ENCODE assay signal across 1 cellular context in the genomic region with DNA sequence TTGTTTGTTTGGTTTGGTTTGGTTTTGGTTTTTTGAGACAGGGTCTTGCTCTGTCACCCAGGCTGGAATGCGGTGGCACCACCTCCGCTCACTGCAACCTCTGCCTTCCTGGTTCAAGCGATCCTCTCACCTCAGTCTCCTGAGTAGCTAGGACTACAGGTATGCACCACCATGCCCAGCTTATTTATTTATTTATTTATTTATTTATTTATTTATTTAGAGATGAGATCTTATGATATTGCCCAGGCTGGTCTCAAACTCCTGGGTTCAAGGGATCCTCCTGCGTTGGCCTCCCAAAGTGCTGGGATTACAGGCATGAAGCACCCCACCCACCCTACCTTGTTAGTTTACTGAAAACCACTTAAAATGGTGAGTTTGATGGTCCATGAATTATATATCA. TPM values are rescaled to one million over a fixed set of nuclear protein-coding genes. Genes with fewer than 3 reads are reported as not detected.
"Had no signal": no experiment of that assay in that cellular context is flagged by ENCODE, and none has a peak within 500 bp of the region (broad histone marks: within the 10 kb centered on the region; RNA-seq: fewer than 3 reads in every experiment).

No MANE protein-coding gene starts in this region.

RNA-seq across cellular contexts. Expression of gene MESP2, which starts 12.5 kb away (rescaled TPM):
- total RNA-seq: SJSA1 had no signal
